13 cellular contexts compared by ENCODE assay signal in the genomic region with DNA sequence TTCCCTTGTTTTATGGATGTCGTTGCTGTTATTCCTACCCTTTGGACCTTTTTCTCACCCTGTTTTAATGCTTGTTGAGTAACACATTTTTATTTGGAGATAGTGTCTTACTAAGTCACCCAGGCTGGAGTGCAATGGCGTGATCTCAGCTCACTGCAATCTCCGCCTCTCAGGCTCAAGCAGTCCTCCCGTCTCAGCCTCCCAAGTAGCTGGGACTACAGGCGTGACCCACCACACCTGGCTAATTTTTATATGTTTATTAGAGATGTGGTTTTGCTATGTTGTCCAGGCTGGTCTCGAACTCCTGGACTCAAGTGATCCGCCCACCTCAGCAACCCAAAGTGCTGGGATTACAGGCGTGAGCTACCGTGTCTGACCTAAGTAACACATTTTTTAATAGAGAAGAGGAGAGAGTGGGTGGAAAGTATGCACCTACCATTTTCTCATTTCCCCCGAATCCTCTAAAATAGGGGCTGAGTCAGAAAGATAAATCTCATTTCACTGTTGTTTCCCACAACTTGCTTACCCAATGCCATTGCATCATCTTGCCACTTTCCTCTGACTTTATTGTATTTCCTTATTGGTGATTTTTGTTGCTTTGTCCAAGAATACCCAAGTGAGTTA. TPM values are rescaled to one million over a fixed set of nuclear protein-coding genes. Genes with fewer than 3 reads are reported as not detected.
DNase-seq lines count a peak whose midpoint lies in the region; ATAC-seq and TF ChIP-seq lines count a peak whose summit lies in the region.
"Had no signal": no experiment of that assay in that cellular context is flagged by ENCODE, and none has a peak within 500 bp of the region (broad histone marks: within the 10 kb centered on the region; RNA-seq: fewer than 3 reads in every experiment).

No MANE protein-coding gene starts in this region.

- BruUV-seq in A673 (replicated peaks; lab: Mats Ljungman, UMichigan) = no TSS peak

- POLR2A ChIA-PET in A673 (lab: Charles Lee; ENCODE audit: low non-redundant PET) = no interaction called here

- no peaks in the 10 kb centered on the region for H3K9me3 ChIP-seq in A673 (ENCODE audit: low read depth, low read length, poor library complexity, severe bottlenecking)
- H3K9me3 ChIP-seq: heart right ventricle, uterus had no signal

- peaks cover 12% of the 10 kb centered on the region for H3K4me1 Mint-ChIP-seq in CD14-positive monocyte

- TF ChIP-seq CTCF in A673 (conservative IDR thresholded peaks at IDR 0.05; ENCODE audit: low read depth, low read length) (no peak), CD14-positive monocyte (IDR thresholded peaks at IDR 0.05) (no peak), choroid plexus epithelial cell (conservative IDR thresholded peaks at IDR 0.05; ENCODE audit: low read depth, low read length) (no peak)

- no peak overlapping the region for H3K27ac ChIP-seq in A673 (ENCODE audit: low read depth, low read length, poor library complexity, severe bottlenecking)
- H3K27ac ChIP-seq: heart right ventricle, uterus had no signal

- CTCF ChIA-PET in A673 (lab: Charles Lee) = no interaction called here

- H3K4me3 Mint-ChIP-seq in CD14-positive monocyte = peak overlapping the region in 1 of 2 donors; percentile 55

- no peaks in the 10 kb centered on the region for H3K36me3 ChIP-seq in A673 (ENCODE audit: insufficient read depth, low read length, poor library complexity, severe bottlenecking)
- H3K36me3 ChIP-seq: uterus had no signal

- no peaks in the 10 kb centered on the region for H3K4me1 ChIP-seq in A673 (ENCODE audit: insufficient read depth, low read length, poor library complexity, severe bottlenecking)
- H3K4me1 ChIP-seq: heart right ventricle, uterus had no signal

- no peaks in the 10 kb centered on the region for H3K27me3 Mint-ChIP-seq in CD14-positive monocyte (ENCODE audit: low read depth in 3 of 3)

- H3K4me3 ChIP-seq in A673 (ENCODE audit: low read depth, low read length, poor library complexity, severe bottlenecking) (no peak overlapping the region), choroid plexus epithelial cell (ENCODE audit: low read depth, low read length) (no peak overlapping the region)
- H3K4me3 ChIP-seq: heart right ventricle, uterus had no signal

- DNase-seq in A673 (ENCODE audit: low spot score) (peak; percentile 43), CD14-positive monocyte (ENCODE audit: low spot score) (no peak), NOMO-1 (lab: John Stamatoyannopoulos, UW; ENCODE audit: unreplicated experiment in 2 of 2) (peak; percentile 49 to 75), choroid plexus epithelial cell (ENCODE audit: low read depth) (peak; percentile 31), HT-29 (ENCODE audit: low spot score) (no peak), Ammon's horn (ENCODE audit: low spot score) (no peak)
- DNase-seq: effector CD4-positive, alpha-beta T cell; heart right ventricle; NCI-H187; PC-3; uterus had no signal

- H3K36me3 Mint-ChIP-seq in CD14-positive monocyte = peaks cover 13 to 16% of the 10 kb centered on the region in 2 donors

- H3K27me3 ChIP-seq in A673 (replicated peaks; ENCODE audit: insufficient read depth, low read depth, low read length, poor library complexity) = no peaks in the 10 kb centered on the region
- H3K27me3 ChIP-seq: heart right ventricle, uterus had no signal

- intact Hi-C loops in A673 (cut with micrococcal nuclease; ENCODE audit: unreplicated experiment) (no loop called here), CD14-positive monocyte (cut with micrococcal nuclease) (no loop called here)

- peak overlapping the region; percentile 79 to 89 (median 85) for H3K27ac Mint-ChIP-seq in CD14-positive monocyte

- no peaks in the 10 kb centered on the region for H3K9me3 Mint-ChIP-seq in CD14-positive monocyte

- ATAC-seq in GM19328 (IDR thresholded peaks at IDR 0.05; ENCODE audit: unreplicated experiment) (no peak), HG03045 (IDR thresholded peaks at IDR 0.05; ENCODE audit: unreplicated experiment) (no peak)
- ATAC-seq: heart right ventricle, PC-3 had no signal

RNA-seq across cellular contexts. Expression of gene DHX40, which starts 7.0 kb away (rescaled TPM):
- total RNA-seq in A673 (2021) = 22.9 and 32.1 TPM in 2 replicates
- 10 to 100 TPM; 21.0 to 22.0 TPM for polyA plus RNA-seq in CD14-positive monocyte
- 16.9 and 18.5 TPM in 2 replicates for total RNA-seq in HT-29 (2014; rRNA removed; shearing (Covaris generic))

RNA-seq across cellular contexts. Expression of gene CLTC, which starts 47.3 kb away (rescaled TPM):
- 313 and 321 TPM in 2 replicates for total RNA-seq in A673 (2021)
- 100 to 1,000 TPM in 1 of 2 donors, 10 to 100 TPM in 1; 63.3 to 102 TPM for polyA plus RNA-seq in CD14-positive monocyte
- total RNA-seq in HT-29 (2014; rRNA removed; shearing (Covaris generic)) = 78.9 and 92.0 TPM in 2 replicates

Comparison
In these comparisons a context has a peak if more than half of its experiments do, and no peak if none do; other contexts are left out.
1. DNase-seq: peak in A673 (single experiment), NOMO-1 (2 of 2) and choroid plexus epithelial cell (single experiment); none in CD14-positive monocyte (single experiment), HT-29 (single experiment) and Ammon's horn (single experiment).